Comparison of ENCODE assay signal across 14 cellular contexts in the genomic region with DNA sequence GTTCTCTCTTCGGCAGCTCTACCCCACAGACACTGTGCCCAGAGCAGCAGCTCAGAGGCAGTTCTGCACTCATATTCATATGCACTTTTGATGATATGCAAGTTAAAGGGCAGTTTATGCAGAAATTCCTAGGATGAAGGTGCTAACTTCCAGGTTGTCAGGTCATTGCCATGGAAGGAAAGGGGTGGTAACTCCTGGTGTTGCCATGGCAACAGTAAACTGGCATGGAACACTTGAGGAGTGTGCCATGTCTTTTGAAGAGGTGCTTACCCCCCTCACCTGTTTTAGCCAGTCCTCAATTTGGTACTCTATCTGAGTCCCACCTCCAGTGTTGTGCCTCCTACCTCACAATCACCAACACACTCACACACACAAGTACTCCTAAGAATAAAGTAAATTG.
"Had no signal": no experiment of that assay in that cellular context is flagged by ENCODE, and none has a peak within 500 bp of the region (broad histone marks: within the 10 kb centered on the region; RNA-seq: fewer than 3 reads in every experiment).

No MANE protein-coding gene starts in this region.

- H3K27ac ChIP-seq: gastroesophageal sphincter, prostate gland, tibial artery had no signal

- H3K9me3 ChIP-seq: prostate gland had no signal

- DNase-seq: activated CD4-positive, alpha-beta T cell treated with anti-CD3 and anti-CD28 coated beads, Interleukin-2, amount 10 ng/mL, durations not matched to agents 7 days and 5 days; activated CD8-positive, alpha-beta memory T cell treated with anti-CD3 and anti-CD28 coated beads, Interleukin-2, amount 50 U/mL, for 48 hours; activated gamma-delta T cell; activated T-cell treated with anti-CD3 and anti-CD28 coated beads, Interleukin-2, amount 50 U/mL, for 72 hours; caudate nucleus; left ventricle myocardium superior; right cardiac atrium; small intestine; stimulated activated CD4-positive, alpha-beta T cell treated with anti-CD3 and anti-CD28 coated beads, Interleukin-4, amount 100 ng/mL, for 24 hours; stimulated activated naive CD4-positive, alpha-beta T cell; tibial artery had no signal

- H3K27me3 ChIP-seq: tibial artery had no signal

- H3K36me3 ChIP-seq: gastroesophageal sphincter, prostate gland, tibial artery had no signal

- H3K4me1 ChIP-seq: prostate gland had no signal

- ATAC-seq: activated naive CD4-positive, alpha-beta T cell treated with anti-CD3 and anti-CD28 coated beads, Interleukin-2, amount 50 U/mL, for 72 hours; activated T-cell treated with anti-CD3 and anti-CD28 coated beads, Interleukin-2, amount 50 U/mL, for 72 hours; gastroesophageal sphincter; left ventricle myocardium superior; right cardiac atrium had no signal

- H3K4me3 ChIP-seq: gastroesophageal sphincter, prostate gland, tibial artery had no signal
